ENCODE assay signal across 27 cellular contexts in genomic region chr17:9251273-9251672, GRCh38.
DNase-seq lines count a peak whose midpoint lies in the region; ATAC-seq and TF ChIP-seq lines count a peak whose summit lies in the region.
"Had no signal": no experiment of that assay in that cellular context is flagged by ENCODE, and none has a peak within 500 bp of the region (broad histone marks: within the 10 kb centered on the region; RNA-seq: fewer than 3 reads in every experiment).

No MANE protein-coding gene starts in this region.

- TF ChIP-seq CTCF in activated CD8-positive, alpha-beta T cell treated with anti-CD3 and anti-CD28 coated beads for 36 hours (IDR thresholded peaks at IDR 0.05): no peak
- no peak for TF ChIP-seq CTCF in left lung (IDR thresholded peaks at IDR 0.05)
- TF ChIP-seq CTCF in thyroid gland (IDR thresholded peaks at IDR 0.05): no peak

- peaks cover 21% of the 10 kb centered on the region for H3K4me1 Mint-ChIP-seq in activated CD8-positive, alpha-beta T cell treated with anti-CD3 and anti-CD28 coated beads for 36 hours (ENCODE audit: low read depth)
- peaks cover 18% of the 10 kb centered on the region for H3K4me1 Mint-ChIP-seq in activated CD8-positive, alpha-beta T cell treated with anti-CD3 and anti-CD28 coated beads, Interleukin-2, amount 10 ng/mL, durations not matched to agents 7 days and 5 days (ENCODE audit: low read depth)
- H3K4me1 Mint-ChIP-seq in T-helper 17 cell: peaks cover 17% of the 10 kb centered on the region
- H3K4me1 Mint-ChIP-seq in T-helper 2 cell treated with Interferon-gamma antibody and Interleukin-4, amounts not matched to agents 5 μg/mL and 100 μg/mL, for 36 hours (ENCODE audit: low read depth): peaks cover 16% of the 10 kb centered on the region

- H3K9me3 Mint-ChIP-seq in activated CD8-positive, alpha-beta T cell treated with anti-CD3 and anti-CD28 coated beads for 36 hours: no peaks in the 10 kb centered on the region
- H3K9me3 Mint-ChIP-seq in activated CD8-positive, alpha-beta T cell treated with anti-CD3 and anti-CD28 coated beads, Interleukin-2, amount 10 ng/mL, durations not matched to agents 7 days and 5 days (ENCODE audit: insufficient read depth): no peaks in the 10 kb centered on the region
- no peaks in the 10 kb centered on the region for H3K9me3 Mint-ChIP-seq in T-helper 2 cell treated with Interferon-gamma antibody and Interleukin-4, amounts not matched to agents 5 μg/mL and 100 μg/mL, for 36 hours
- H3K9me3 Mint-ChIP-seq: CD8-positive, alpha-beta T cell had no signal

- H3K27ac ChIP-seq in left lung (no peak overlapping the region), thyroid gland (no peak overlapping the region)
- H3K27ac ChIP-seq: PC-9, SJCRH30 had no signal

- no peak for ATAC-seq in activated CD8-positive, alpha-beta T cell treated with anti-CD3 and anti-CD28 coated beads for 36 hours
- ATAC-seq in activated CD8-positive, alpha-beta T cell treated with anti-CD3 and anti-CD28 coated beads, Interleukin-2, amount 10 ng/mL, durations not matched to agents 7 days and 5 days: no peak
- ATAC-seq in T-helper 17 cell (no peak), left lung (peak; percentile 84), HG03139 (IDR thresholded peaks at IDR 0.05; ENCODE audit: unreplicated experiment) (no peak)
- ATAC-seq: CD8-positive, alpha-beta T cell; HCT116; Right ventricle myocardium inferior; SK-N-SH treated with all-trans-retinoic acid at 6 μM for 48 hours had no signal

- H3K27ac Mint-ChIP-seq in activated CD8-positive, alpha-beta T cell treated with anti-CD3 and anti-CD28 coated beads for 36 hours: peak overlapping the region; percentile 32
- no peak overlapping the region for H3K27ac Mint-ChIP-seq in activated CD8-positive, alpha-beta T cell treated with anti-CD3 and anti-CD28 coated beads, Interleukin-2, amount 10 ng/mL, durations not matched to agents 7 days and 5 days
- no peak overlapping the region for H3K27ac Mint-ChIP-seq in T-helper 17 cell
- H3K27ac Mint-ChIP-seq in T-helper 2 cell treated with Interferon-gamma antibody and Interleukin-4, amounts not matched to agents 5 μg/mL and 100 μg/mL, for 36 hours: no peak overlapping the region
- H3K27ac Mint-ChIP-seq: CD8-positive, alpha-beta T cell had no signal

- H3K9me3 ChIP-seq in T-helper 17 cell (ENCODE audit: control insufficient read depth, low read length, poor library complexity, severe bottlenecking): no peaks in the 10 kb centered on the region
- H3K9me3 ChIP-seq in left lung: no peaks in the 10 kb centered on the region
- H3K9me3 ChIP-seq in thyroid gland: no peaks in the 10 kb centered on the region
- H3K9me3 ChIP-seq: Caco-2, MG63, SJCRH30 had no signal

- H3K4me3 ChIP-seq in left lung (no peak overlapping the region), thyroid gland (replicated peaks in 1 of 3) (no peak overlapping the region)
- H3K4me3 ChIP-seq: MG63, PC-9, SJCRH30 had no signal

- H3K27me3 Mint-ChIP-seq in activated CD8-positive, alpha-beta T cell treated with anti-CD3 and anti-CD28 coated beads for 36 hours: no peaks in the 10 kb centered on the region
- H3K27me3 Mint-ChIP-seq in activated CD8-positive, alpha-beta T cell treated with anti-CD3 and anti-CD28 coated beads, Interleukin-2, amount 10 ng/mL, durations not matched to agents 7 days and 5 days (ENCODE audit: low read depth): no peaks in the 10 kb centered on the region
- no peaks in the 10 kb centered on the region for H3K27me3 Mint-ChIP-seq in T-helper 17 cell
- H3K27me3 Mint-ChIP-seq in T-helper 2 cell treated with Interferon-gamma antibody and Interleukin-4, amounts not matched to agents 5 μg/mL and 100 μg/mL, for 36 hours (ENCODE audit: low read depth): no peaks in the 10 kb centered on the region

- no peaks in the 10 kb centered on the region for H3K27me3 ChIP-seq in left lung
- H3K27me3 ChIP-seq in thyroid gland: no peaks in the 10 kb centered on the region
- H3K27me3 ChIP-seq: MG63, SJCRH30 had no signal

- TF ChIP-seq POLR2A in thyroid gland (IDR thresholded peaks at IDR 0.05): no peak

- H3K36me3 ChIP-seq in left lung: peaks cover 0 to 24% of the 10 kb centered on the region in 2 donors
- H3K36me3 ChIP-seq in thyroid gland: no peaks in the 10 kb centered on the region
- H3K36me3 ChIP-seq: MG63, SJCRH30 had no signal

- CTCF ChIA-PET in activated CD8-positive, alpha-beta T cell treated with anti-CD3 and anti-CD28 coated beads for 36 hours (lab: Charles Lee): no interaction called here
- CTCF ChIA-PET in activated CD8-positive, alpha-beta T cell treated with anti-CD3 and anti-CD28 coated beads, Interleukin-2, amount 10 ng/mL, durations not matched to agents 7 days and 5 days (lab: Charles Lee): no interaction called here

- 32 to 35% methylated on average over 12 of the region's 12 CpGs for WGBS in thyroid gland, 2 donors

- DNase-seq in activated CD8-positive, alpha-beta T cell treated with anti-CD3 and anti-CD28 coated beads for 36 hours: no peak
- DNase-seq in activated CD8-positive, alpha-beta T cell treated with anti-CD3 and anti-CD28 coated beads, Interleukin-2, amount 10 ng/mL, durations not matched to agents 7 days and 5 days: no peak
- DNase-seq in T-helper 17 cell: no peak
- DNase-seq in left lung: peak; percentile 28 to 66
- DNase-seq in thyroid gland: peak; percentile 52 to 79
- no peak for DNase-seq in NK-92 (lab: John Stamatoyannopoulos, UW; ENCODE audit: unreplicated experiment)
- no peak for DNase-seq in T-helper 2 cell treated with Interferon-gamma antibody and Interleukin-4, amounts not matched to agents 5 μg/mL and 100 μg/mL, for 36 hours (ENCODE audit: low spot score)
- DNase-seq: C1 segment of cervical spinal cord; Caco-2; CD8-positive, alpha-beta T cell; GF-D8; IMR-90; KG1; MG63; NCI-H1105 treated with DMSO at 0.1 percent for 48 hours; NCI-H1694 treated with DMSO at 0.1 percent for 48 hours; NCI-H2081; NCI-H2171 treated with DMSO at 0.1 percent for 48 hours; NCI-H345; NCI-H510A treated with DMSO at 0.1 percent for 48 hours; NCI-H748 treated with DMSO at 0.1 percent for 48 hours; PC-9; SJCRH30 had no signal

- peaks cover 0 to under 1% of the 10 kb centered on the region in 2 donors for H3K4me1 ChIP-seq in left lung
- H3K4me1 ChIP-seq in thyroid gland: peaks cover 0 to 8% of the 10 kb centered on the region in 2 donors
- H3K4me1 ChIP-seq: Caco-2 had no signal

- no peaks in the 10 kb centered on the region for H3K36me3 Mint-ChIP-seq in activated CD8-positive, alpha-beta T cell treated with anti-CD3 and anti-CD28 coated beads for 36 hours (ENCODE audit: low read depth)
- H3K36me3 Mint-ChIP-seq in activated CD8-positive, alpha-beta T cell treated with anti-CD3 and anti-CD28 coated beads, Interleukin-2, amount 10 ng/mL, durations not matched to agents 7 days and 5 days (ENCODE audit: low read depth): peaks cover 2% of the 10 kb centered on the region
- H3K36me3 Mint-ChIP-seq in T-helper 17 cell (ENCODE audit: low read depth): peaks cover 2% of the 10 kb centered on the region
- H3K36me3 Mint-ChIP-seq in T-helper 2 cell treated with Interferon-gamma antibody and Interleukin-4, amounts not matched to agents 5 μg/mL and 100 μg/mL, for 36 hours (ENCODE audit: low read depth): no peaks in the 10 kb centered on the region

- no peak overlapping the region for H3K4me3 Mint-ChIP-seq in activated CD8-positive, alpha-beta T cell treated with anti-CD3 and anti-CD28 coated beads for 36 hours
- H3K4me3 Mint-ChIP-seq in activated CD8-positive, alpha-beta T cell treated with anti-CD3 and anti-CD28 coated beads, Interleukin-2, amount 10 ng/mL, durations not matched to agents 7 days and 5 days: no peak overlapping the region
- H3K4me3 Mint-ChIP-seq in T-helper 17 cell: peak overlapping the region; percentile 28
- H3K4me3 Mint-ChIP-seq in T-helper 2 cell treated with Interferon-gamma antibody and Interleukin-4, amounts not matched to agents 5 μg/mL and 100 μg/mL, for 36 hours: no peak overlapping the region
- H3K4me3 Mint-ChIP-seq: CD8-positive, alpha-beta T cell had no signal

- intact Hi-C loops in activated CD8-positive, alpha-beta T cell treated with anti-CD3 and anti-CD28 coated beads for 36 hours (cut with micrococcal nuclease): no loop called here
- intact Hi-C loops in left lung (cut with DNase I): no loop called here
- intact Hi-C loops in thyroid gland (cut with DNase I): no loop called here

- POLR2A ChIA-PET in activated CD8-positive, alpha-beta T cell treated with anti-CD3 and anti-CD28 coated beads for 36 hours (lab: Charles Lee): interaction anchor here (2.2 kb wide), 1 partner anchor 10 kb away, joined by 9 read pairs; no protein-coding TSS in a partner anchor
- POLR2A ChIA-PET in activated CD8-positive, alpha-beta T cell treated with anti-CD3 and anti-CD28 coated beads, Interleukin-2, amount 10 ng/mL, durations not matched to agents 7 days and 5 days (lab: Charles Lee): no interaction called here

Comparison
In these comparisons a context has a peak if more than half of its experiments do, and no peak if none do; other contexts are left out.
1. DNase-seq: peak in left lung (2 of 2) and thyroid gland (2 of 2); none in activated CD8-positive, alpha-beta T cell treated with anti-CD3 and anti-CD28 coated beads for 36 hours (single experiment), activated CD8-positive, alpha-beta T cell treated with anti-CD3 and anti-CD28 coated beads, Interleukin-2, amount 10 ng/mL, durations not matched to agents 7 days and 5 days (single experiment), T-helper 17 cell (0 of 3), NK-92 (single experiment) and T-helper 2 cell treated with Interferon-gamma antibody and Interleukin-4, amounts not matched to agents 5 μg/mL and 100 μg/mL, for 36 hours (single experiment).